In the genomic region with DNA sequence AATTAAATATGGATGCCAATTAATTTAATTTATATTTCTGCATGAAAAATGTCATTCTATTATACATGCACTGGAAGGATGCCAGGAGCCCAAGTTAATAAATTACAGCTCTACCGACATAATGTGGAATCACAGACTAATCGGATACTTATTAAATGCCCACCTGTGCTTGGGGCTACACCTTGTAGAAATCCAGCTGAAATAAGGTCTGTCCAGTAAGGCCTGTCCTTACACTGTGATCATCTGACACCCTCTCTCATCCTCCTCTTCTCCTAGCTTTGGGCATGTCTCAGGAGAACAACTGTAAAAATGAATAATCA, we compare ENCODE assay signal across 21 cellular contexts. TPM values are rescaled to one million over a fixed set of nuclear protein-coding genes. Genes with fewer than 3 reads are reported as not detected.
A peak's percentile ranks its signal among the peaks of the same experiment; 100 is the strongest.
DNase-seq lines count a peak whose midpoint lies in the region; ATAC-seq, FAIRE-seq and TF ChIP-seq lines count a peak whose summit lies in the region.
"Had no signal": no experiment of that assay in that cellular context is flagged by ENCODE, and none has a peak within 500 bp of the region (broad histone marks: within the 10 kb centered on the region; RNA-seq: fewer than 3 reads in every experiment).

No MANE protein-coding gene starts in this region.

- H3K27me3 ChIP-seq in GM12878 (replicated peaks in 1 of 2; ENCODE audit: control insufficient read depth in 2 of 2, insufficient read depth in 2 of 2, low read length in 1 of 2) (no peaks in the 10 kb centered on the region; a peak in 2 of 4 replicates), neural cell (ENCODE audit: insufficient read depth, low read depth, low read length) (peaks cover 18% of the 10 kb centered on the region), testis (no peaks in the 10 kb centered on the region), mammary epithelial cell (ENCODE audit: insufficient read depth, low read length) (peaks cover 8% of the 10 kb centered on the region)

- no peaks in the 10 kb centered on the region for H3F3A ChIP-seq in neural cell (ENCODE audit: insufficient read depth, low read length, poor library complexity, severe bottlenecking)

- RAD21 ChIA-PET in GM12878 (lab: Charles Lee; ENCODE audit: unreplicated experiment) = interaction anchor here (0.6 to 1.1 kb wide), 3 partner anchors 10 to 133 kb away, joined by 3 to 4 read pairs (median 3); no protein-coding TSS in a partner anchor

- ATAC-seq in GM12878 (no peak), HG02852 (IDR thresholded peaks at IDR 0.05; ENCODE audit: unreplicated experiment) (no peak)
- ATAC-seq: HCT116, Panc1, T-cell had no signal

- H3K27ac ChIP-seq in GM12878 (ENCODE audit: control insufficient read depth, insufficient read depth) (0 out of 2 replicates have a peak overlapping the region, but pooled peaks have one; percentile 9), neural cell (ENCODE audit: low read length) (peak overlapping the region; percentile 3), testis (no peak overlapping the region), mammary epithelial cell (ENCODE audit: insufficient read depth, low read depth, low read length) (no peak overlapping the region)
- H3K27ac ChIP-seq: BLaER1 treated with 17β-estradiol and CSF1 and Interleukin-3, amounts not matched to agents 10 nM and 100 nM had no signal

- no peaks in the 10 kb centered on the region for H3K9me2 ChIP-seq in neural cell (ENCODE audit: insufficient read depth, low read length)

- TF ChIP-seq RAD21 in GM12878 (IDR thresholded peaks at IDR 0.05; ENCODE audit: insufficient read depth, low read depth, low read length) = no peak
- no peak for TF ChIP-seq RAD21 in neural cell (conservative IDR thresholded peaks at IDR 0.05)

- no peaks in the 10 kb centered on the region; the same call in 2 of the 3 replicates for H3K9me3 ChIP-seq in GM12878 (replicated peaks; ENCODE audit: control insufficient read depth, insufficient read depth, low read length)
- H3K9me3 ChIP-seq in neural cell (ENCODE audit: low read length) = no peaks in the 10 kb centered on the region
- H3K9me3 ChIP-seq in testis = no peaks in the 10 kb centered on the region
- H3K9me3 ChIP-seq in mammary epithelial cell (replicated peaks; ENCODE audit: insufficient read depth, low read length) = no peaks in the 10 kb centered on the region
- H3K9me3 ChIP-seq: BLaER1 treated with 17β-estradiol and CSF1 and Interleukin-3, amounts not matched to agents 10 nM and 100 nM had no signal

- 0 out of 2 replicates have a peak overlapping the region, but pooled peaks have one; percentile 13 for H2AFZ ChIP-seq in GM12878 (ENCODE audit: control insufficient read depth, low read depth, low read length)
- H2AFZ ChIP-seq in neural cell (ENCODE audit: low read depth, low read length) = no peak overlapping the region
- H2AFZ ChIP-seq in mammary epithelial cell (ENCODE audit: low read depth, low read length) = no peak overlapping the region

- POLR2A ChIA-PET in GM12878 (lab: Charles Lee) = no interaction called here

- intact Hi-C loops in GM12878 (cut with micrococcal nuclease; ENCODE audit: unreplicated experiment) = loop anchor here (10.0 kb wide), 1 partner anchor 473 kb away; no protein-coding TSS in a partner anchor
- intact Hi-C loops in testis (cut with DNase I; ENCODE audit: low total_unique reads) = no loop called here
- intact Hi-C loops in mammary epithelial cell (cut with micrococcal nuclease) = no loop called here

- dilution Hi-C loops in mammary epithelial cell (cut with HindIII; ENCODE audit: low sequenced_read_pairs) = no loop called here

- TF ChIP-seq POLR2A in GM12878 (IDR thresholded peaks at IDR 0.05; ENCODE audit: low read depth, low read length) (no peak), testis (IDR thresholded peaks at IDR 0.05) (no peak)

- H3K4me2 ChIP-seq in GM12878 (ENCODE audit: control insufficient read depth, insufficient read depth) (no peak overlapping the region; the same call in 1 of the 2 replicates), neural cell (ENCODE audit: low read length) (no peak overlapping the region), mammary epithelial cell (ENCODE audit: insufficient read depth, low read depth, low read length) (no peak overlapping the region)
- H3K4me2 ChIP-seq: BLaER1 treated with 17β-estradiol and CSF1 and Interleukin-3, amounts not matched to agents 10 nM and 100 nM had no signal

- in situ Hi-C loops in GM12878 (cut with MboI) (no loop called here), mammary epithelial cell (cut with MboI; ENCODE audit: low sequenced_read_pairs in 2 of 2) (no loop called here), GM13976 (cut with MboI; ENCODE audit: low sequenced_read_pairs, unreplicated experiment) (no loop called here)

- H3K36me3 ChIP-seq in GM12878 (ENCODE audit: control insufficient read depth in 2 of 2, insufficient read depth in 2 of 2, low read length in 1 of 2) = no peaks in the 10 kb centered on the region
- no peaks in the 10 kb centered on the region for H3K36me3 ChIP-seq in neural cell (ENCODE audit: insufficient read depth, low read length)
- H3K36me3 ChIP-seq in testis (ENCODE audit: low read depth, missing control alignments) = no peaks in the 10 kb centered on the region
- H3K36me3 ChIP-seq in mammary epithelial cell (ENCODE audit: insufficient read depth, low read length) = no peaks in the 10 kb centered on the region
- H3K36me3 ChIP-seq: BLaER1 treated with 17β-estradiol and CSF1 and Interleukin-3, amounts not matched to agents 10 nM and 100 nM had no signal

- DNase-seq in HT-29 (ENCODE audit: low spot score) (peak; percentile 33), GM12878 (ENCODE audit: low read depth, low spot score) (no peak), testis (no peak), mammary epithelial cell (no peak), GM13976 (ENCODE audit: low spot score) (no peak)
- DNase-seq: CD4-positive, alpha-beta memory T cell; DMS153; EL; GF-D8; GOT3; NCI-H1105 treated with DMSO at 0.1 percent for 48 hours; NCI-H1694; NCI-H2081 treated with DMSO at 0.1 percent for 48 hours; NCI-H2171 treated with DMSO at 0.1 percent for 48 hours; SIG-M5; T-cell had no signal

- H3K79me2 ChIP-seq in GM12878 (ENCODE audit: control insufficient read depth, insufficient read depth, low read length) (no peaks in the 10 kb centered on the region), neural cell (replicated peaks; ENCODE audit: insufficient read depth, low read length) (no peaks in the 10 kb centered on the region), mammary epithelial cell (ENCODE audit: insufficient read depth, low read length) (no peaks in the 10 kb centered on the region)

- TF ChIP-seq EP300 in GM12878 (IDR thresholded peaks at IDR 0.05; ENCODE audit: borderline replicate concordance in 1 of 2, control insufficient read depth in 1 of 2, low read depth in 2 of 2, low read length in 2 of 2) (no peak), neural cell (conservative IDR thresholded peaks at IDR 0.05; ENCODE audit: poor library complexity, severe bottlenecking) (no peak)

- no peak for FAIRE-seq in GM12878 (lab: Jason Lieb, UNC)

- H3K4me3 ChIP-seq in GM12878 (no peak overlapping the region), neural cell (ENCODE audit: low read length) (no peak overlapping the region), testis (no peak overlapping the region), mammary epithelial cell (replicated peaks in 1 of 3; ENCODE audit: insufficient read depth in 1 of 3, low read depth in 2 of 3, low read length in 3 of 3) (no peak overlapping the region)
- H3K4me3 ChIP-seq: BLaER1 treated with 17β-estradiol and CSF1 and Interleukin-3, amounts not matched to agents 10 nM and 100 nM had no signal

- H3K9ac ChIP-seq in GM12878 (ENCODE audit: control insufficient read depth, insufficient read depth, low read length) (no peak overlapping the region), neural cell (ENCODE audit: low read length) (no peak overlapping the region), mammary epithelial cell (ENCODE audit: insufficient read depth, low read length) (no peak overlapping the region)
- H3K9ac ChIP-seq: BLaER1 treated with 17β-estradiol and CSF1 and Interleukin-3, amounts not matched to agents 10 nM and 100 nM had no signal

- peaks cover 16% of the 10 kb centered on the region for H3K4me1 ChIP-seq in GM12878 (ENCODE audit: control insufficient read depth, insufficient read depth, low read length)
- H3K4me1 ChIP-seq in testis = no peaks in the 10 kb centered on the region
- H3K4me1 ChIP-seq in mammary epithelial cell (ENCODE audit: insufficient read depth, low read length) = no peaks in the 10 kb centered on the region
- H3K4me1 ChIP-seq: BLaER1 treated with 17β-estradiol and CSF1 and Interleukin-3, amounts not matched to agents 10 nM and 100 nM had no signal

- BruUV-seq in GM12878 (replicated peaks; lab: Mats Ljungman, UMichigan) (no TSS peak), mammary epithelial cell (replicated peaks; lab: Mats Ljungman, UMichigan) (no TSS peak)

- SMC1A ChIA-PET in GM12878 (lab: Charles Lee; ENCODE audit: uncharacterized antibody, unreplicated experiment) = interaction anchor here (1.4 kb wide), 1 partner anchor 109 kb away, joined by 4 read pairs; no protein-coding TSS in a partner anchor

- no peak for TF ChIP-seq CTCF in GM12878 (IDR thresholded peaks at IDR 0.05 in 2 of 3, conservative IDR thresholded peaks at IDR 0.05 in 1 of 3; ENCODE audit: control insufficient read depth in 2 of 3, extremely low read depth in 1 of 3, insufficient read depth in 1 of 3, low read depth in 3 of 3, low read length in 3 of 3)
- TF ChIP-seq CTCF in neural cell (IDR thresholded peaks at IDR 0.05; ENCODE audit: poor library complexity, severe bottlenecking) = no peak
- no peak for TF ChIP-seq CTCF in testis (IDR thresholded peaks at IDR 0.05)
- TF ChIP-seq CTCF in mammary epithelial cell (conservative IDR thresholded peaks at IDR 0.05 in 1 of 2, IDR thresholded peaks at IDR 0.05 in 1 of 2; ENCODE audit: extremely low read depth in 1 of 2, insufficient read depth in 1 of 2, low read depth in 1 of 2, low read length in 2 of 2) = no peak
- TF ChIP-seq CTCF in GM13976 (IDR thresholded peaks at IDR 0.05; ENCODE audit: borderline replicate concordance, control extremely low read depth, extremely low read depth, insufficient read depth, missing control alignments) = no peak

- no peaks in the 10 kb centered on the region for H4K20me1 ChIP-seq in GM12878 (ENCODE audit: control insufficient read depth, insufficient read depth)
- H4K20me1 ChIP-seq in neural cell (ENCODE audit: insufficient read depth) = no peaks in the 10 kb centered on the region
- no peaks in the 10 kb centered on the region for H4K20me1 ChIP-seq in mammary epithelial cell (ENCODE audit: insufficient read depth, low read length)

- 100% methylated on average over 2 of the region's 2 CpGs for whole genome bisulfite sequencing in GM12878 (ENCODE audit: insufficient coverage, insufficient replicate concordance, low lambda C conversion rate, missing lambda C conversion rate)
- WGBS in testis, 2 donors = 78 to 80% methylated on average over 2 of the region's 2 CpGs
- 60% methylated on average over 1 of the region's 2 CpGs for WGBS in mammary epithelial cell (ENCODE audit: low coverage, missing lambda C conversion rate)

- CTCF ChIA-PET in GM12878 (lab: Yijun Ruan, JAX) (interaction anchor here (0.8 to 2.1 kb wide), 6 partner anchors 9 to 111 kb away, joined by 3 to 7 read pairs (median 3); no protein-coding TSS in a partner anchor), mammary epithelial cell (lab: Charles Lee; ENCODE audit: low non-redundant PET) (no interaction called here)

RNA-seq across cellular contexts. Expression of a gene that starts 6.0 kb away (rescaled TPM):
- total RNA-seq in HT-29 (2014; rRNA removed; shearing (Covaris generic)) = not detected in 2 replicates
- total RNA-seq in GM12878 (2013; cell fraction: nucleolus; rRNA removed) = 0.19 TPM in 1 of 2 replicates, not detected in the other
- 4.4 and 4.9 TPM in 2 replicates for total RNA-seq in GM12878 (2014; rRNA removed)
- 3.9 TPM in 2 replicates for total RNA-seq in GM12878 (2014; rRNA removed; fragmentation: Illumina TruSeq; extraction: Trizol)
- 6.3 and 6.6 TPM in 2 replicates for total RNA-seq in GM12878 (2021)
- polyA plus RNA-seq in GM12878 (2011; ENCODE audit: low read depth) = 1.4 TPM
- polyA plus RNA-seq in GM12878 (2011; rRNA removed) = 0.03 TPM in 1 of 2 replicates, not detected in the other
- 0.04 TPM in 1 of 2 replicates, not detected in the other for polyA plus RNA-seq in GM12878 (2011; cell fraction: cytosol; rRNA removed)
- not detected in 2 replicates for polyA plus RNA-seq in GM12878 (2011; cell fraction: nucleus; rRNA removed)
- polyA plus RNA-seq in GM12878 (2012) = 3.8 and 3.9 TPM in 2 replicates
- polyA plus RNA-seq in GM12878 (2014; fragmentation: Illumina TruSeq; extraction: Trizol) = 3.7 and 4.1 TPM in 2 replicates
- polyA plus RNA-seq in GM12878 (2014; fragmentation: Nextera tagmentation; extraction: Ambion mirVana) = 1 to 10 TPM; 1.9 to 4.6 TPM
- 5.5 and 7.2 TPM in 2 replicates for polyA plus RNA-seq in GM12878 (2014; rRNA removed)
- 1 to 10 TPM; 3.9 to 4.9 TPM for polyA plus RNA-seq in GM12878 (2016; fragmentation: Nextera tagmentation; extraction: Ambion mirVana)
- not detected in 2 replicates for polyA minus RNA-seq in GM12878 (2011; rRNA and poly(A)+ RNA removed)
- not detected in 2 replicates for polyA minus RNA-seq in GM12878 (2011; cell fraction: cytosol; rRNA and poly(A)+ RNA removed)
- polyA minus RNA-seq in GM12878 (2011; cell fraction: nucleus; rRNA and poly(A)+ RNA removed) = not detected in 2 replicates
- polyA plus RNA-seq in neural cell = not detected in 2 replicates
- polyA minus RNA-seq in neural cell = not detected in 2 replicates
- under 1 TPM in 1 of 2 donors, not detected in 1; 0.81 TPM for total RNA-seq in testis
- polyA plus RNA-seq in testis (ENCODE audit: insufficient read depth, low read depth, low replicate concordance) = 1.6 TPM
- not detected for total RNA-seq in mammary epithelial cell
- not detected for polyA plus RNA-seq in mammary epithelial cell
- not detected for polyA minus RNA-seq in mammary epithelial cell
- total RNA-seq: CD4-positive, alpha-beta memory T cell had no signal

Comparison
In these comparisons a context has a peak if more than half of its experiments do, and no peak if none do; other contexts are left out.
1. H3K27ac ChIP-seq: peak in GM12878 (single experiment) and neural cell (single experiment); none in testis (0 of 2) and mammary epithelial cell (single experiment).